19 cellular contexts compared by ENCODE assay signal in genomic region chr11:130471731-130472433, GRCh38. TPM values are rescaled to one million over a fixed set of nuclear protein-coding genes. Genes with fewer than 3 reads are reported as not detected.
DNase-seq lines count a peak whose midpoint lies in the region; ATAC-seq and TF ChIP-seq lines count a peak whose summit lies in the region.
"Had no signal": no experiment of that assay in that cellular context is flagged by ENCODE, and none has a peak within 500 bp of the region (broad histone marks: within the 10 kb centered on the region; RNA-seq: fewer than 3 reads in every experiment).

No MANE protein-coding gene starts in this region.

- TF ChIP-seq EP300 in gastroesophageal sphincter (IDR thresholded peaks at IDR 0.05), result no peak

- H3K27ac Mint-ChIP-seq in mesothelial cell of epicardium, result no peak overlapping the region

- no peak overlapping the region for H3K4me3 Mint-ChIP-seq in mesothelial cell of epicardium
- H3K4me3 Mint-ChIP-seq: CD14-positive monocyte had no signal

- in situ Hi-C loops in GM13976 (cut with MboI; ENCODE audit: low sequenced_read_pairs, unreplicated experiment), result no loop called here

- H3K9me3 Mint-ChIP-seq in mesothelial cell of epicardium, result no peaks in the 10 kb centered on the region
- H3K9me3 Mint-ChIP-seq: CD14-positive monocyte had no signal

- H3K27ac ChIP-seq in gastroesophageal sphincter, result no peak overlapping the region

- H3K27me3 Mint-ChIP-seq in mesothelial cell of epicardium (ENCODE audit: low read depth), result no peaks in the 10 kb centered on the region

- DNase-seq in AG20443 (ENCODE audit: low spot score) (peak; percentile 5), GM13976 (ENCODE audit: low spot score) (peak; percentile 11), mesenteric fat pad (ENCODE audit: low spot score) (peak; percentile 60), ureter (ENCODE audit: low spot score) (peak; percentile 26), NCI-H2196 treated with DMSO at 0.1 percent for 48 hours (lab: John Stamatoyannopoulos, UW; ENCODE audit: unreplicated experiment) (no peak), mesothelial cell of epicardium (ENCODE audit: low spot score in 2 of 2, unreplicated experiment in 2 of 2) (no peak)
- DNase-seq: BE2C, IMR-90, KG1, MG63, NCI-H1105 treated with DMSO at 0.1 percent for 48 hours, NCI-H146, NCI-H2029, NCI-H2227 treated with DMSO at 0.1 percent for 48 hours, NCI-H510A, SHP77 treated with DMSO at 0.1 percent for 48 hours had no signal

- peaks cover 0 to 81% of the 10 kb centered on the region in 2 donors for H3K36me3 ChIP-seq in gastroesophageal sphincter
- H3K36me3 ChIP-seq: BE2C, MG63 had no signal

- TF ChIP-seq POLR2A in gastroesophageal sphincter (IDR thresholded peaks at IDR 0.05), result no peak

- WGBS in gastroesophageal sphincter (ENCODE audit: low coverage in 1 of 2), 2 donors, result 90% methylated on average over 5 of the region's 11 CpGs; no CpG with 5 or more reads in 1 of the 2 donors

- TF ChIP-seq CTCF in GM13976 (IDR thresholded peaks at IDR 0.05; ENCODE audit: borderline replicate concordance, control extremely low read depth, extremely low read depth, insufficient read depth, missing control alignments), result no peak
- no peak for TF ChIP-seq CTCF in gastroesophageal sphincter (IDR thresholded peaks at IDR 0.05)
- TF ChIP-seq CTCF in mesothelial cell of epicardium (IDR thresholded peaks at IDR 0.05; ENCODE audit: unreplicated experiment), result no peak

- no peaks in the 10 kb centered on the region for H3K27me3 ChIP-seq in gastroesophageal sphincter
- H3K27me3 ChIP-seq: BE2C, MG63 had no signal

- H3K4me1 ChIP-seq in gastroesophageal sphincter, result peaks cover 0 to 8% (median 6%) of the 10 kb centered on the region in 3 donors
- H3K4me1 ChIP-seq: BE2C had no signal

- H3K4me3 ChIP-seq in gastroesophageal sphincter, result no peak overlapping the region
- H3K4me3 ChIP-seq: MG63 had no signal

- peaks cover 13% of the 10 kb centered on the region for H3K36me3 Mint-ChIP-seq in mesothelial cell of epicardium
- H3K36me3 Mint-ChIP-seq: CD14-positive monocyte had no signal

- H3K4me1 Mint-ChIP-seq in mesothelial cell of epicardium, result peaks cover 9% of the 10 kb centered on the region
- H3K4me1 Mint-ChIP-seq: CD14-positive monocyte had no signal

- ATAC-seq in gastroesophageal sphincter, result no peak
- ATAC-seq: HCT116 had no signal

- H3K9me3 ChIP-seq in gastroesophageal sphincter, result no peaks in the 10 kb centered on the region
- H3K9me3 ChIP-seq: BE2C, MG63 had no signal

RNA-seq across cellular contexts. Expression of gene ADAMTS15, which starts 23.4 kb away (rescaled TPM):
- total RNA-seq in mesenteric fat pad, result 61.2 TPM
- total RNA-seq in ureter, result 5.9 TPM
- total RNA-seq in gastroesophageal sphincter, result 10 to 100 TPM in 1 of 4 donors, 1 to 10 TPM in 3; 8.4 to 11.8 (median 9.5) TPM
- 8.1 to 9.9 TPM (median 9.4 TPM) in 3 replicates for total RNA-seq in mesothelial cell of epicardium

RNA-seq across cellular contexts. Expression of gene ADAMTS8, which starts 43.5 kb away (rescaled TPM):
- total RNA-seq in mesenteric fat pad (0.42 TPM), ureter (1.2 TPM), gastroesophageal sphincter (10 to 100 TPM in 3 of 4 donors, 1 to 10 TPM in 1; 10.0 to 45.6 (median 34.0) TPM), mesothelial cell of epicardium (0.70 to 1.3 TPM (median 0.96 TPM) in 3 replicates)

Comparison
In these comparisons a context has a peak if more than half of its experiments do, and no peak if none do; other contexts are left out.
1. DNase-seq: peak in AG20443 (single experiment), GM13976 (single experiment), mesenteric fat pad (single experiment) and ureter (single experiment); none in NCI-H2196 treated with DMSO at 0.1 percent for 48 hours (single experiment) and mesothelial cell of epicardium (0 of 2).